In the genomic region with DNA sequence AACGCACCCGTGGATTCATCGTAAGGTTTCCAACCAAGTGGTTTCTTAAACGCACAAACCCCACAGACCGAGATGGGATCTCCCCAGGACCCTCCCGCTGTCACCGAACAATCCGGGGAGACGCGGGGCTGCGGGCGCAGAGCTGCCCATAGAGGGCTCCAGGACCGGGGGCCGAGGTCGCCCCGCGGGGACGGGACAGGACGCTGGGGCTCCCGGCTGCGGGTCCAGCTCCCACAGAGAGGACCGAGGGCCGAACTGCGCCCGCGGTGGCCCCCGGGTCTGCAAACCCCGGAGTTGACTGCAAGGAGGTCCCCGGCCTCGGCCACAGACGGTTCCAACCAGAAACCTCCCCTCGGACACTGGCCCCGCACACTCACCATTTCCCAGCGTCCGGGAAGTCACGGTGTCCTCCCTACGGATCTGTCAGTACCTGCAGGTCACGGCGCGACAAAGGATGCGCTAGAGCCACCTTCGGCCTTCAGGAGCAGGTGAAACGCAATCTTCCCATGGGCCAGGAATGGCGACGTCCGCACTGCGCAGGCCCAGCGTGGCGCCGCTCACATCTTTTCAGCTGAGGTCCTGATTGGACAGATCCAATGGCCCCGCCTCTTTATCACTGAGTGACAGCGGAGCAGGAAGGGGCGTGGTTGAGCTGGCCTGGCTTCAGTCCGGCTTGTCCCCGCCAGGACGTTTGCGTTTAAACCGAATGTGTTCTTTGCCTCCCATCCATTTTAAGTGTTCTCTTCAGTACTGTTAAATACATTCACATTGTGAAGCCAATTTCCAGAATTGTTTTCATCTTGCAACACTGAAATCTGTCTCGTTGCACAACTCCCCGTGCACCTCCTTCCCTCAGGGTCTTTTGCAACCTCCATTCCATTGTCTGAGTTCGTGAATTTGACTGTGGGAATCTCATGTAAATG, we compare ENCODE assay signal across 1 cellular context.
TF ChIP-seq lines count a peak whose summit lies in the region.

A gene (minus strand): TSS at position 534 of the 923 bp plus-strand sequence. CDS start 154 bp downstream, at position 380.

TF ChIP-seq in GM12878, 131 proteins besides CTCF, POLR2A, EP300 and RAD21 (continued from another document and continues in another):
- TF ChIP-seq, protein P1, sequence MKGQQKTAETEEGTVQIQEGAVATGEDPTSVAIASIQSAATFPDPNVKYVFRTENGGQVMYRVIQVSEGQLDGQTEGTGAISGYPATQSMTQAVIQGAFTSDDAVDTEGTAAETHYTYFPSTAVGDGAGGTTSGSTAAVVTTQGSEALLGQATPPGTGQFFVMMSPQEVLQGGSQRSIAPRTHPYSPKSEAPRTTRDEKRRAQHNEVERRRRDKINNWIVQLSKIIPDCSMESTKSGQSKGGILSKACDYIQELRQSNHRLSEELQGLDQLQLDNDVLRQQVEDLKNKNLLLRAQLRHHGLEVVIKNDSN (IDR thresholded peaks at IDR 0.05; ENCODE audit: borderline replicate concordance, extremely low read length, insufficient read depth, low read depth, low read length): no peak
- TF ChIP-seq CBFB (IDR thresholded peaks at IDR 0.05; ENCODE audit: low read depth) (no peak), RFX5 (IDR thresholded peaks at IDR 0.05; ENCODE audit: low read depth, low read length) (no peak), EZH2 (IDR thresholded peaks at IDR 0.05; ENCODE audit: borderline replicate concordance, control insufficient read depth, low read depth, low read length) (no peak), NR2C2 (IDR thresholded peaks at IDR 0.05; ENCODE audit: borderline replicate concordance, control insufficient read depth, insufficient read length, low read depth) (no peak), STAT1 (conservative IDR thresholded peaks at IDR 0.05) (no peak), RBBP5 (conservative IDR thresholded peaks at IDR 0.05) (no peak), SUPT20H (IDR thresholded peaks at IDR 0.05; ENCODE audit: borderline replicate concordance, control insufficient read depth, low read depth, low read length) (no peak), BRCA1 (IDR thresholded peaks at IDR 0.05; ENCODE audit: low read depth, low read length) (no peak), BHLHE40 (IDR thresholded peaks at IDR 0.05; ENCODE audit: borderline replicate concordance in 1 of 2, low read depth in 2 of 2, low read length in 1 of 2) (no peak), NFYA (IDR thresholded peaks at IDR 0.05; ENCODE audit: borderline replicate concordance, low read depth, low read length) (no peak), NBN (IDR thresholded peaks at IDR 0.05) (no peak), RB1 (IDR thresholded peaks at IDR 0.05; ENCODE audit: borderline replicate concordance) (no peak), SPI1 (IDR thresholded peaks at IDR 0.05; ENCODE audit: borderline replicate concordance, insufficient read depth, low read depth, low read length) (no peak), MTA2 (IDR thresholded peaks at IDR 0.05; ENCODE audit: low read depth) (no peak), EED (IDR thresholded peaks at IDR 0.05; ENCODE audit: low read depth) (no peak), IRF4 (IDR thresholded peaks at IDR 0.05; ENCODE audit: low read depth, low read length) (no peak)
- TF ChIP-seq, protein P2, sequence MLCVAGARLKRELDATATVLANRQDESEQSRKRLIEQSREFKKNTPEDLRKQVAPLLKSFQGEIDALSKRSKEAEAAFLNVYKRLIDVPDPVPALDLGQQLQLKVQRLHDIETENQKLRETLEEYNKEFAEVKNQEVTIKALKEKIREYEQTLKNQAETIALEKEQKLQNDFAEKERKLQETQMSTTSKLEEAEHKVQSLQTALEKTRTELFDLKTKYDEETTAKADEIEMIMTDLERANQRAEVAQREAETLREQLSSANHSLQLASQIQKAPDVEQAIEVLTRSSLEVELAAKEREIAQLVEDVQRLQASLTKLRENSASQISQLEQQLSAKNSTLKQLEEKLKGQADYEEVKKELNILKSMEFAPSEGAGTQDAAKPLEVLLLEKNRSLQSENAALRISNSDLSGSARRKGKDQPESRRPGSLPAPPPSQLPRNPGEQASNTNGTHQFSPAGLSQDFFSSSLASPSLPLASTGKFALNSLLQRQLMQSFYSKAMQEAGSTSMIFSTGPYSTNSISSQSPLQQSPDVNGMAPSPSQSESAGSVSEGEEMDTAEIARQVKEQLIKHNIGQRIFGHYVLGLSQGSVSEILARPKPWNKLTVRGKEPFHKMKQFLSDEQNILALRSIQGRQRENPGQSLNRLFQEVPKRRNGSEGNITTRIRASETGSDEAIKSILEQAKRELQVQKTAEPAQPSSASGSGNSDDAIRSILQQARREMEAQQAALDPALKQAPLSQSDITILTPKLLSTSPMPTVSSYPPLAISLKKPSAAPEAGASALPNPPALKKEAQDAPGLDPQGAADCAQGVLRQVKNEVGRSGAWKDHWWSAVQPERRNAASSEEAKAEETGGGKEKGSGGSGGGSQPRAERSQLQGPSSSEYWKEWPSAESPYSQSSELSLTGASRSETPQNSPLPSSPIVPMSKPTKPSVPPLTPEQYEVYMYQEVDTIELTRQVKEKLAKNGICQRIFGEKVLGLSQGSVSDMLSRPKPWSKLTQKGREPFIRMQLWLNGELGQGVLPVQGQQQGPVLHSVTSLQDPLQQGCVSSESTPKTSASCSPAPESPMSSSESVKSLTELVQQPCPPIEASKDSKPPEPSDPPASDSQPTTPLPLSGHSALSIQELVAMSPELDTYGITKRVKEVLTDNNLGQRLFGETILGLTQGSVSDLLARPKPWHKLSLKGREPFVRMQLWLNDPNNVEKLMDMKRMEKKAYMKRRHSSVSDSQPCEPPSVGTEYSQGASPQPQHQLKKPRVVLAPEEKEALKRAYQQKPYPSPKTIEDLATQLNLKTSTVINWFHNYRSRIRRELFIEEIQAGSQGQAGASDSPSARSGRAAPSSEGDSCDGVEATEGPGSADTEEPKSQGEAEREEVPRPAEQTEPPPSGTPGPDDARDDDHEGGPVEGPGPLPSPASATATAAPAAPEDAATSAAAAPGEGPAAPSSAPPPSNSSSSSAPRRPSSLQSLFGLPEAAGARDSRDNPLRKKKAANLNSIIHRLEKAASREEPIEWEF (IDR thresholded peaks at IDR 0.05; ENCODE audit: insufficient replicate concordance, low read depth, low read length): no peak
- TF ChIP-seq, protein P3, sequence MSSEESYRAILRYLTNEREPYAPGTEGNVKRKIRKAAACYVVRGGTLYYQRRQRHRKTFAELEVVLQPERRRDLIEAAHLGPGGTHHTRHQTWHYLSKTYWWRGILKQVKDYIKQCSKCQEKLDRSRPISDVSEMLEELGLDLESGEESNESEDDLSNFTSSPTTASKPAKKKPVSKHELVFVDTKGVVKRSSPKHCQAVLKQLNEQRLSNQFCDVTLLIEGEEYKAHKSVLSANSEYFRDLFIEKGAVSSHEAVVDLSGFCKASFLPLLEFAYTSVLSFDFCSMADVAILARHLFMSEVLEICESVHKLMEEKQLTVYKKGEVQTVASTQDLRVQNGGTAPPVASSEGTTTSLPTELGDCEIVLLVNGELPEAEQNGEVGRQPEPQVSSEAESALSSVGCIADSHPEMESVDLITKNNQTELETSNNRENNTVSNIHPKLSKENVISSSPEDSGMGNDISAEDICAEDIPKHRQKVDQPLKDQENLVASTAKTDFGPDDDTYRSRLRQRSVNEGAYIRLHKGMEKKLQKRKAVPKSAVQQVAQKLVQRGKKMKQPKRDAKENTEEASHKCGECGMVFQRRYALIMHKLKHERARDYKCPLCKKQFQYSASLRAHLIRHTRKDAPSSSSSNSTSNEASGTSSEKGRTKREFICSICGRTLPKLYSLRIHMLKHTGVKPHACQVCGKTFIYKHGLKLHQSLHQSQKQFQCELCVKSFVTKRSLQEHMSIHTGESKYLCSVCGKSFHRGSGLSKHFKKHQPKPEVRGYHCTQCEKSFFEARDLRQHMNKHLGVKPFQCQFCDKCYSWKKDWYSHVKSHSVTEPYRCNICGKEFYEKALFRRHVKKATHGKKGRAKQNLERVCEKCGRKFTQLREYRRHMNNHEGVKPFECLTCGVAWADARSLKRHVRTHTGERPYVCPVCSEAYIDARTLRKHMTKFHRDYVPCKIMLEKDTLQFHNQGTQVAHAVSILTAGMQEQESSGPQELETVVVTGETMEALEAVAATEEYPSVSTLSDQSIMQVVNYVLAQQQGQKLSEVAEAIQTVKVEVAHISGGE (CRISPR knock-in tag; IDR thresholded peaks at IDR 0.05): no peak
- TF ChIP-seq, protein P4, sequence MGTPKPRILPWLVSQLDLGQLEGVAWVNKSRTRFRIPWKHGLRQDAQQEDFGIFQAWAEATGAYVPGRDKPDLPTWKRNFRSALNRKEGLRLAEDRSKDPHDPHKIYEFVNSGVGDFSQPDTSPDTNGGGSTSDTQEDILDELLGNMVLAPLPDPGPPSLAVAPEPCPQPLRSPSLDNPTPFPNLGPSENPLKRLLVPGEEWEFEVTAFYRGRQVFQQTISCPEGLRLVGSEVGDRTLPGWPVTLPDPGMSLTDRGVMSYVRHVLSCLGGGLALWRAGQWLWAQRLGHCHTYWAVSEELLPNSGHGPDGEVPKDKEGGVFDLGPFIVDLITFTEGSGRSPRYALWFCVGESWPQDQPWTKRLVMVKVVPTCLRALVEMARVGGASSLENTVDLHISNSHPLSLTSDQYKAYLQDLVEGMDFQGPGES (IDR thresholded peaks at IDR 0.05): no peak
- TF ChIP-seq, protein P5, sequence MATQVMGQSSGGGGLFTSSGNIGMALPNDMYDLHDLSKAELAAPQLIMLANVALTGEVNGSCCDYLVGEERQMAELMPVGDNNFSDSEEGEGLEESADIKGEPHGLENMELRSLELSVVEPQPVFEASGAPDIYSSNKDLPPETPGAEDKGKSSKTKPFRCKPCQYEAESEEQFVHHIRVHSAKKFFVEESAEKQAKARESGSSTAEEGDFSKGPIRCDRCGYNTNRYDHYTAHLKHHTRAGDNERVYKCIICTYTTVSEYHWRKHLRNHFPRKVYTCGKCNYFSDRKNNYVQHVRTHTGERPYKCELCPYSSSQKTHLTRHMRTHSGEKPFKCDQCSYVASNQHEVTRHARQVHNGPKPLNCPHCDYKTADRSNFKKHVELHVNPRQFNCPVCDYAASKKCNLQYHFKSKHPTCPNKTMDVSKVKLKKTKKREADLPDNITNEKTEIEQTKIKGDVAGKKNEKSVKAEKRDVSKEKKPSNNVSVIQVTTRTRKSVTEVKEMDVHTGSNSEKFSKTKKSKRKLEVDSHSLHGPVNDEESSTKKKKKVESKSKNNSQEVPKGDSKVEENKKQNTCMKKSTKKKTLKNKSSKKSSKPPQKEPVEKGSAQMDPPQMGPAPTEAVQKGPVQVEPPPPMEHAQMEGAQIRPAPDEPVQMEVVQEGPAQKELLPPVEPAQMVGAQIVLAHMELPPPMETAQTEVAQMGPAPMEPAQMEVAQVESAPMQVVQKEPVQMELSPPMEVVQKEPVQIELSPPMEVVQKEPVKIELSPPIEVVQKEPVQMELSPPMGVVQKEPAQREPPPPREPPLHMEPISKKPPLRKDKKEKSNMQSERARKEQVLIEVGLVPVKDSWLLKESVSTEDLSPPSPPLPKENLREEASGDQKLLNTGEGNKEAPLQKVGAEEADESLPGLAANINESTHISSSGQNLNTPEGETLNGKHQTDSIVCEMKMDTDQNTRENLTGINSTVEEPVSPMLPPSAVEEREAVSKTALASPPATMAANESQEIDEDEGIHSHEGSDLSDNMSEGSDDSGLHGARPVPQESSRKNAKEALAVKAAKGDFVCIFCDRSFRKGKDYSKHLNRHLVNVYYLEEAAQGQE (IDR thresholded peaks at IDR 0.05; ENCODE audit: low read depth, low read length): no peak
- TF ChIP-seq, protein P6, sequence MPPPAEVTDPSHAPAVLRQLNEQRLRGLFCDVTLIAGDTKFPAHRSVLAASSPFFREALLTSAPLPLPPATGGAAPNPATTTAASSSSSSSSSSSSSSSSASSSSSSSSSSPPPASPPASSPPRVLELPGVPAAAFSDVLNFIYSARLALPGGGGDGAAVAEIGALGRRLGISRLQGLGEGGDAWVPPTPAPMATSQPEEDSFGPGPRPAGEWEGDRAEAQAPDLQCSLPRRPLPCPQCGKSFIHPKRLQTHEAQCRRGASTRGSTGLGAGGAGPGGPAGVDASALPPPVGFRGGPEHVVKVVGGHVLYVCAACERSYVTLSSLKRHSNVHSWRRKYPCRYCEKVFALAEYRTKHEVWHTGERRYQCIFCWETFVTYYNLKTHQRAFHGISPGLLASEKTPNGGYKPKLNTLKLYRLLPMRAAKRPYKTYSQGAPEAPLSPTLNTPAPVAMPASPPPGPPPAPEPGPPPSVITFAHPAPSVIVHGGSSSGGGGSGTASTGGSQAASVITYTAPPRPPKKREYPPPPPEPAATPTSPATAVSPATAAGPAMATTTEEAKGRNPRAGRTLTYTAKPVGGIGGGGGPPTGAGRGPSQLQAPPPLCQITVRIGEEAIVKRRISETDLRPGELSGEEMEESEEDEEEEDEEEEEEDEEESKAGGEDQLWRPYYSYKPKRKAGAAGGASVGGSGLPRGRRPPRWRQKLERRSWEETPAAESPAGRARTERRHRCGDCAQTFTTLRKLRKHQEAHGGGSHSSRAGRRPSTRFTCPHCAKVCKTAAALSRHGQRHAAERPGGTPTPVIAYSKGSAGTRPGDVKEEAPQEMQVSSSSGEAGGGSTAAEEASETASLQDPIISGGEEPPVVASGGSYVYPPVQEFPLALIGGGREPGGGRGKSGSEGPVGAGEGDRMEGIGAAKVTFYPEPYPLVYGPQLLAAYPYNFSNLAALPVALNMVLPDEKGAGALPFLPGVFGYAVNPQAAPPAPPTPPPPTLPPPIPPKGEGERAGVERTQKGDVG (CRISPR knock-in tag; IDR thresholded peaks at IDR 0.05): no peak
- TF ChIP-seq, protein P7, sequence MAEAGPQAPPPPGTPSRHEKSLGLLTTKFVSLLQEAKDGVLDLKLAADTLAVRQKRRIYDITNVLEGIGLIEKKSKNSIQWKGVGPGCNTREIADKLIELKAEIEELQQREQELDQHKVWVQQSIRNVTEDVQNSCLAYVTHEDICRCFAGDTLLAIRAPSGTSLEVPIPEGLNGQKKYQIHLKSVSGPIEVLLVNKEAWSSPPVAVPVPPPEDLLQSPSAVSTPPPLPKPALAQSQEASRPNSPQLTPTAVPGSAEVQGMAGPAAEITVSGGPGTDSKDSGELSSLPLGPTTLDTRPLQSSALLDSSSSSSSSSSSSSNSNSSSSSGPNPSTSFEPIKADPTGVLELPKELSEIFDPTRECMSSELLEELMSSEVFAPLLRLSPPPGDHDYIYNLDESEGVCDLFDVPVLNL (IDR thresholded peaks at IDR 0.05; ENCODE audit: low read depth, low read length): no peak
- TF ChIP-seq, protein P8, sequence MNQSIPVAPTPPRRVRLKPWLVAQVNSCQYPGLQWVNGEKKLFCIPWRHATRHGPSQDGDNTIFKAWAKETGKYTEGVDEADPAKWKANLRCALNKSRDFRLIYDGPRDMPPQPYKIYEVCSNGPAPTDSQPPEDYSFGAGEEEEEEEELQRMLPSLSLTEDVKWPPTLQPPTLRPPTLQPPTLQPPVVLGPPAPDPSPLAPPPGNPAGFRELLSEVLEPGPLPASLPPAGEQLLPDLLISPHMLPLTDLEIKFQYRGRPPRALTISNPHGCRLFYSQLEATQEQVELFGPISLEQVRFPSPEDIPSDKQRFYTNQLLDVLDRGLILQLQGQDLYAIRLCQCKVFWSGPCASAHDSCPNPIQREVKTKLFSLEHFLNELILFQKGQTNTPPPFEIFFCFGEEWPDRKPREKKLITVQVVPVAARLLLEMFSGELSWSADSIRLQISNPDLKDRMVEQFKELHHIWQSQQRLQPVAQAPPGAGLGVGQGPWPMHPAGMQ (IDR thresholded peaks at IDR 0.05; ENCODE audit: borderline replicate concordance): no peak
